ENCODE assay signal across 1 cellular context in genomic region chr2:1448009-1448408, GRCh38.
TF ChIP-seq lines count a peak whose summit lies in the region.

No MANE protein-coding gene starts in this region.

TF ChIP-seq in GM23338, 12 proteins besides CTCF, POLR2A, EP300 and RAD21 (continued from another document):
- TF ChIP-seq, protein P1, sequence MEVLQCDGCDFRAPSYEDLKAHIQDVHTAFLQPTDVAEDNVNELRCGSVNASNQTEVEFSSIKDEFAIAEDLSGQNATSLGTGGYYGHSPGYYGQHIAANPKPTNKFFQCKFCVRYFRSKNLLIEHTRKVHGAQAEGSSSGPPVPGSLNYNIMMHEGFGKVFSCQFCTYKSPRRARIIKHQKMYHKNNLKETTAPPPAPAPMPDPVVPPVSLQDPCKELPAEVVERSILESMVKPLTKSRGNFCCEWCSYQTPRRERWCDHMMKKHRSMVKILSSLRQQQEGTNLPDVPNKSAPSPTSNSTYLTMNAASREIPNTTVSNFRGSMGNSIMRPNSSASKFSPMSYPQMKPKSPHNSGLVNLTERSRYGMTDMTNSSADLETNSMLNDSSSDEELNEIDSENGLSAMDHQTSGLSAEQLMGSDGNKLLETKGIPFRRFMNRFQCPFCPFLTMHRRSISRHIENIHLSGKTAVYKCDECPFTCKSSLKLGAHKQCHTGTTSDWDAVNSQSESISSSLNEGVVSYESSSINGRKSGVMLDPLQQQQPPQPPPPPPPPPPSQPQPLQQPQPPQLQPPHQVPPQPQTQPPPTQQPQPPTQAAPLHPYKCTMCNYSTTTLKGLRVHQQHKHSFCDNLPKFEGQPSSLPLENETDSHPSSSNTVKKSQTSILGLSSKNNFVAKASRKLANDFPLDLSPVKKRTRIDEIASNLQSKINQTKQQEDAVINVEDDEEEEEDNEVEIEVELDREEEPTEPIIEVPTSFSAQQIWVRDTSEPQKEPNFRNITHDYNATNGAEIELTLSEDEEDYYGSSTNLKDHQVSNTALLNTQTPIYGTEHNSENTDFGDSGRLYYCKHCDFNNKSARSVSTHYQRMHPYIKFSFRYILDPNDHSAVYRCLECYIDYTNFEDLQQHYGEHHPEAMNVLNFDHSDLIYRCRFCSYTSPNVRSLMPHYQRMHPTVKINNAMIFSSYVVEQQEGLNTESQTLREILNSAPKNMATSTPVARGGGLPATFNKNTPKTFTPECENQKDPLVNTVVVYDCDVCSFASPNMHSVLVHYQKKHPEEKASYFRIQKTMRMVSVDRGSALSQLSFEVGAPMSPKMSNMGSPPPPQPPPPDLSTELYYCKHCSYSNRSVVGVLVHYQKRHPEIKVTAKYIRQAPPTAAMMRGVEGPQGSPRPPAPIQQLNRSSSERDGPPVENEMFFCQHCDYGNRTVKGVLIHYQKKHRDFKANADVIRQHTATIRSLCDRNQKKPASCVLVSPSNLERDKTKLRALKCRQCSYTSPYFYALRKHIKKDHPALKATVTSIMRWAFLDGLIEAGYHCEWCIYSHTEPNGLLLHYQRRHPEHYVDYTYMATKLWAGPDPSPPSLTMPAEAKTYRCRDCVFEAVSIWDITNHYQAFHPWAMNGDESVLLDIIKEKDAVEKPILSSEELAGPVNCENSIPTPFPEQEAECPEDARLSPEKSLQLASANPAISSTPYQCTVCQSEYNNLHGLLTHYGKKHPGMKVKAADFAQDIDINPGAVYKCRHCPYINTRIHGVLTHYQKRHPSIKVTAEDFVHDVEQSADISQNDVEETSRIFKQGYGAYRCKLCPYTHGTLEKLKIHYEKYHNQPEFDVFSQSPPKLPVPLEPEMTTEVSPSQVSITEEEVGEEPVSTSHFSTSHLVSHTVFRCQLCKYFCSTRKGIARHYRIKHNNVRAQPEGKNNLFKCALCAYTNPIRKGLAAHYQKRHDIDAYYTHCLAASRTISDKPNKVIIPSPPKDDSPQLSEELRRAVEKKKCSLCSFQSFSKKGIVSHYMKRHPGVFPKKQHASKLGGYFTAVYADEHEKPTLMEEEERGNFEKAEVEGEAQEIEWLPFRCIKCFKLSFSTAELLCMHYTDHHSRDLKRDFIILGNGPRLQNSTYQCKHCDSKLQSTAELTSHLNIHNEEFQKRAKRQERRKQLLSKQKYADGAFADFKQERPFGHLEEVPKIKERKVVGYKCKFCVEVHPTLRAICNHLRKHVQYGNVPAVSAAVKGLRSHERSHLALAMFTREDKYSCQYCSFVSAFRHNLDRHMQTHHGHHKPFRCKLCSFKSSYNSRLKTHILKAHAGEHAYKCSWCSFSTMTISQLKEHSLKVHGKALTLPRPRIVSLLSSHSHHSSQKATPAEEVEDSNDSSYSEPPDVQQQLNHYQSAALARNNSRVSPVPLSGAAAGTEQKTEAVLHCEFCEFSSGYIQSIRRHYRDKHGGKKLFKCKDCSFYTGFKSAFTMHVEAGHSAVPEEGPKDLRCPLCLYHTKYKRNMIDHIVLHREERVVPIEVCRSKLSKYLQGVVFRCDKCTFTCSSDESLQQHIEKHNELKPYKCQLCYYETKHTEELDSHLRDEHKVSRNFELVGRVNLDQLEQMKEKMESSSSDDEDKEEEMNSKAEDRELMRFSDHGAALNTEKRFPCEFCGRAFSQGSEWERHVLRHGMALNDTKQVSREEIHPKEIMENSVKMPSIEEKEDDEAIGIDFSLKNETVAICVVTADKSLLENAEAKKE (CRISPR knock-in tag; IDR thresholded peaks at IDR 0.05): no peak
- TF ChIP-seq, protein P2, sequence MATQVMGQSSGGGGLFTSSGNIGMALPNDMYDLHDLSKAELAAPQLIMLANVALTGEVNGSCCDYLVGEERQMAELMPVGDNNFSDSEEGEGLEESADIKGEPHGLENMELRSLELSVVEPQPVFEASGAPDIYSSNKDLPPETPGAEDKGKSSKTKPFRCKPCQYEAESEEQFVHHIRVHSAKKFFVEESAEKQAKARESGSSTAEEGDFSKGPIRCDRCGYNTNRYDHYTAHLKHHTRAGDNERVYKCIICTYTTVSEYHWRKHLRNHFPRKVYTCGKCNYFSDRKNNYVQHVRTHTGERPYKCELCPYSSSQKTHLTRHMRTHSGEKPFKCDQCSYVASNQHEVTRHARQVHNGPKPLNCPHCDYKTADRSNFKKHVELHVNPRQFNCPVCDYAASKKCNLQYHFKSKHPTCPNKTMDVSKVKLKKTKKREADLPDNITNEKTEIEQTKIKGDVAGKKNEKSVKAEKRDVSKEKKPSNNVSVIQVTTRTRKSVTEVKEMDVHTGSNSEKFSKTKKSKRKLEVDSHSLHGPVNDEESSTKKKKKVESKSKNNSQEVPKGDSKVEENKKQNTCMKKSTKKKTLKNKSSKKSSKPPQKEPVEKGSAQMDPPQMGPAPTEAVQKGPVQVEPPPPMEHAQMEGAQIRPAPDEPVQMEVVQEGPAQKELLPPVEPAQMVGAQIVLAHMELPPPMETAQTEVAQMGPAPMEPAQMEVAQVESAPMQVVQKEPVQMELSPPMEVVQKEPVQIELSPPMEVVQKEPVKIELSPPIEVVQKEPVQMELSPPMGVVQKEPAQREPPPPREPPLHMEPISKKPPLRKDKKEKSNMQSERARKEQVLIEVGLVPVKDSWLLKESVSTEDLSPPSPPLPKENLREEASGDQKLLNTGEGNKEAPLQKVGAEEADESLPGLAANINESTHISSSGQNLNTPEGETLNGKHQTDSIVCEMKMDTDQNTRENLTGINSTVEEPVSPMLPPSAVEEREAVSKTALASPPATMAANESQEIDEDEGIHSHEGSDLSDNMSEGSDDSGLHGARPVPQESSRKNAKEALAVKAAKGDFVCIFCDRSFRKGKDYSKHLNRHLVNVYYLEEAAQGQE (IDR thresholded peaks at IDR 0.05; ENCODE audit: unreplicated experiment): no peak
- TF ChIP-seq CREB1 (CRISPR knock-in tag; IDR thresholded peaks at IDR 0.05; ENCODE audit: low read depth) (no peak), EZH2 (IDR thresholded peaks at IDR 0.05; ENCODE audit: low read depth, unreplicated experiment) (no peak), POLR2AphosphoS5 (IDR thresholded peaks at IDR 0.05; ENCODE audit: low read depth) (no peak), ZNF331 (CRISPR knock-in tag; IDR thresholded peaks at IDR 0.05; ENCODE audit: low read depth) (no peak), EZH2phosphoT487 (IDR thresholded peaks at IDR 0.05; ENCODE audit: unreplicated experiment) (no peak), NANOG (IDR thresholded peaks at IDR 0.05; ENCODE audit: borderline replicate concordance) (no peak), ETS1 (IDR thresholded peaks at IDR 0.05) (no peak), ZNF114 (CRISPR knock-in tag; IDR thresholded peaks at IDR 0.05) (no peak)
